In genomic region chr7:47622586-47622945, GRCh38 we compare ENCODE assay signal across 13 cellular contexts. TPM values are rescaled to one million over a fixed set of nuclear protein-coding genes. Genes with fewer than 3 reads are reported as not detected.
A peak's percentile ranks its signal among the peaks of the same experiment; 100 is the strongest.
DNase-seq lines count a peak whose midpoint lies in the region; ATAC-seq and TF ChIP-seq lines count a peak whose summit lies in the region.
"Had no signal": no experiment of that assay in that cellular context is flagged by ENCODE, and none has a peak within 500 bp of the region (broad histone marks: within the 10 kb centered on the region; RNA-seq: fewer than 3 reads in every experiment).

No MANE protein-coding gene starts in this region.

- H3K36me3 Mint-ChIP-seq in activated T-cell treated with anti-CD3 and anti-CD28 coated beads, Interleukin-2, amount 50 U/mL, for 72 hours (ENCODE audit: insufficient read depth in 2 of 2), result no peaks in the 10 kb centered on the region
- H3K36me3 Mint-ChIP-seq in activated CD4-positive, alpha-beta T cell treated with anti-CD3 and anti-CD28 coated beads, Interleukin-2, amount 10 ng/mL, durations not matched to agents 24 days and 14 days (ENCODE audit: low read depth), result no peaks in the 10 kb centered on the region
- H3K36me3 Mint-ChIP-seq: activated naive CD8-positive, alpha-beta T cell treated with anti-CD3 and anti-CD28 coated beads for 36 hours had no signal

- H3K4me2 ChIP-seq in fibroblast of lung (ENCODE audit: extremely low read depth, insufficient read depth, low read length) (peak overlapping the region; percentile 26), neuronal stem cell (ENCODE audit: insufficient read depth, low read length, poor library complexity, severe bottlenecking) (no peak overlapping the region)

- peak overlapping the region; percentile 40 for H2BK120ac ChIP-seq in neuronal stem cell (ENCODE audit: low read depth, low read length)

- no peaks in the 10 kb centered on the region for H3K9me3 Mint-ChIP-seq in activated T-cell treated with anti-CD3 and anti-CD28 coated beads, Interleukin-2, amount 50 U/mL, for 72 hours
- H3K9me3 Mint-ChIP-seq in activated CD4-positive, alpha-beta T cell treated with anti-CD3 and anti-CD28 coated beads, Interleukin-2, amount 10 ng/mL, durations not matched to agents 24 days and 14 days, result no peaks in the 10 kb centered on the region
- H3K9me3 Mint-ChIP-seq: activated naive CD8-positive, alpha-beta T cell treated with anti-CD3 and anti-CD28 coated beads for 36 hours had no signal

- H3K36me3 ChIP-seq in SJCRH30 (no peaks in the 10 kb centered on the region), fibroblast of lung (ENCODE audit: control insufficient read depth, insufficient read depth, low read length) (no peaks in the 10 kb centered on the region), neuronal stem cell (replicated peaks in 1 of 2; ENCODE audit: control insufficient read depth in 2 of 2, insufficient read depth in 2 of 2, low read length in 2 of 2) (no peaks in the 10 kb centered on the region), upper lobe of left lung (no peaks in the 10 kb centered on the region)

- H2BK12ac ChIP-seq in neuronal stem cell (ENCODE audit: low read length), result no peak overlapping the region

- intact Hi-C loops in activated CD4-positive, alpha-beta T cell treated with anti-CD3 and anti-CD28 coated beads, Interleukin-2, amount 10 ng/mL, durations not matched to agents 24 days and 14 days (cut with micrococcal nuclease), result no loop called here

- H3K9me3 ChIP-seq in SJCRH30 (replicated peaks) (no peaks in the 10 kb centered on the region), fibroblast of lung (ENCODE audit: control insufficient read depth, insufficient read depth, low read depth, low read length) (no peaks in the 10 kb centered on the region), neuronal stem cell (replicated peaks in 1 of 2; ENCODE audit: control insufficient read depth in 2 of 2, insufficient read depth in 1 of 2, low read depth in 1 of 2, low read length in 2 of 2) (no peaks in the 10 kb centered on the region), upper lobe of left lung (no peaks in the 10 kb centered on the region)

- H3K23ac ChIP-seq in neuronal stem cell (ENCODE audit: low read depth, low read length, poor library complexity), result no peak overlapping the region

- H3K27me3 ChIP-seq in SJCRH30 (no peaks in the 10 kb centered on the region), fibroblast of lung (ENCODE audit: control insufficient read depth, insufficient read depth, low read length) (no peaks in the 10 kb centered on the region), neuronal stem cell (ENCODE audit: control insufficient read depth in 3 of 3, insufficient read depth in 3 of 3, low read depth in 1 of 3, low read length in 3 of 3) (peaks cover 0 to 3% (median 0%) of the 10 kb centered on the region in 3 experiments), upper lobe of left lung (no peaks in the 10 kb centered on the region)

- H3K27ac Mint-ChIP-seq in activated T-cell treated with anti-CD3 and anti-CD28 coated beads, Interleukin-2, amount 50 U/mL, for 72 hours, result no peak overlapping the region
- H3K27ac Mint-ChIP-seq in activated CD4-positive, alpha-beta T cell treated with anti-CD3 and anti-CD28 coated beads, Interleukin-2, amount 10 ng/mL, durations not matched to agents 24 days and 14 days, result no peak overlapping the region
- H3K27ac Mint-ChIP-seq: activated naive CD8-positive, alpha-beta T cell treated with anti-CD3 and anti-CD28 coated beads for 36 hours; effector memory CD8-positive, alpha-beta T cell had no signal

- H3K27me3 Mint-ChIP-seq in activated T-cell treated with anti-CD3 and anti-CD28 coated beads, Interleukin-2, amount 50 U/mL, for 72 hours (ENCODE audit: low read depth), result no peaks in the 10 kb centered on the region
- no peaks in the 10 kb centered on the region for H3K27me3 Mint-ChIP-seq in activated CD4-positive, alpha-beta T cell treated with anti-CD3 and anti-CD28 coated beads, Interleukin-2, amount 10 ng/mL, durations not matched to agents 24 days and 14 days
- H3K27me3 Mint-ChIP-seq: activated naive CD8-positive, alpha-beta T cell treated with anti-CD3 and anti-CD28 coated beads for 36 hours; effector memory CD8-positive, alpha-beta T cell had no signal

- H3K4me1 Mint-ChIP-seq in activated T-cell treated with anti-CD3 and anti-CD28 coated beads, Interleukin-2, amount 50 U/mL, for 72 hours (ENCODE audit: low read depth), result no peaks in the 10 kb centered on the region
- H3K4me1 Mint-ChIP-seq in activated CD4-positive, alpha-beta T cell treated with anti-CD3 and anti-CD28 coated beads, Interleukin-2, amount 10 ng/mL, durations not matched to agents 24 days and 14 days, result no peaks in the 10 kb centered on the region

- H3K14ac ChIP-seq in neuronal stem cell (ENCODE audit: low read length), result no peak overlapping the region

- H3K9ac ChIP-seq in fibroblast of lung (ENCODE audit: insufficient read depth, low read length) (no peak overlapping the region), neuronal stem cell (ENCODE audit: low read depth, low read length, poor library complexity) (no peak overlapping the region)

- H4K20me1 ChIP-seq in fibroblast of lung (ENCODE audit: control insufficient read depth, extremely low read depth, insufficient read depth, low read length), result no peaks in the 10 kb centered on the region

- H3K18ac ChIP-seq in neuronal stem cell (ENCODE audit: low read length), result peak overlapping the region; percentile 33

- no peak for TF ChIP-seq POLR2A in upper lobe of left lung (IDR thresholded peaks at IDR 0.05)

- H4K91ac ChIP-seq in neuronal stem cell (ENCODE audit: low read depth, low read length, poor library complexity), result no peak overlapping the region

- no peak overlapping the region for H3K4me3 Mint-ChIP-seq in activated T-cell treated with anti-CD3 and anti-CD28 coated beads, Interleukin-2, amount 50 U/mL, for 72 hours
- H3K4me3 Mint-ChIP-seq in activated CD4-positive, alpha-beta T cell treated with anti-CD3 and anti-CD28 coated beads, Interleukin-2, amount 10 ng/mL, durations not matched to agents 24 days and 14 days, result no peak overlapping the region
- H3K4me3 Mint-ChIP-seq: activated naive CD8-positive, alpha-beta T cell treated with anti-CD3 and anti-CD28 coated beads for 36 hours; effector memory CD8-positive, alpha-beta T cell had no signal

- H4K8ac ChIP-seq in neuronal stem cell (ENCODE audit: low read depth, low read length), result no peak overlapping the region

- no peak overlapping the region for H2BK5ac ChIP-seq in neuronal stem cell (ENCODE audit: low read length)

- H2AK5ac ChIP-seq in neuronal stem cell (ENCODE audit: low read depth, low read length), result no peak overlapping the region

- H3K27ac ChIP-seq in SJCRH30 (peak overlapping the region; percentile 62), fibroblast of lung (ENCODE audit: insufficient read depth, low read length) (peak overlapping the region; percentile 85), neuronal stem cell (replicated peaks; ENCODE audit: low read length) (no peak overlapping the region), upper lobe of left lung (peak overlapping the region; percentile 25 to 62 (median 47))

- TF ChIP-seq CTCF in fibroblast of lung (conservative IDR thresholded peaks at IDR 0.05 in 1 of 2, IDR thresholded peaks at IDR 0.05 in 1 of 2; ENCODE audit: low read depth in 1 of 2, low read length in 2 of 2) (no peak), upper lobe of left lung (IDR thresholded peaks at IDR 0.05) (no peak)

- H3K79me2 ChIP-seq in fibroblast of lung (ENCODE audit: control insufficient read depth, insufficient read depth, low read length), result no peaks in the 10 kb centered on the region

- H2BK15ac ChIP-seq in neuronal stem cell (ENCODE audit: low read length), result no peak overlapping the region

- TF ChIP-seq EP300 in upper lobe of left lung (IDR thresholded peaks at IDR 0.05), result no peak

- H3K79me1 ChIP-seq in neuronal stem cell (ENCODE audit: low read depth, low read length), result no peaks in the 10 kb centered on the region

- no peak overlapping the region for H3K4ac ChIP-seq in neuronal stem cell (ENCODE audit: low read length)

- DNase-seq in SJCRH30 (no peak), fibroblast of lung (ENCODE audit: low read depth in 2 of 2) (no peak), neuronal stem cell (ENCODE audit: low spot score) (no peak), upper lobe of left lung (no peak), islet precursor cell (no peak)
- DNase-seq in activated T-cell treated with anti-CD3 and anti-CD28 coated beads, Interleukin-2, amount 50 U/mL, for 72 hours, result no peak
- DNase-seq in activated CD4-positive, alpha-beta T cell treated with anti-CD3 and anti-CD28 coated beads, Interleukin-2, amount 10 ng/mL, durations not matched to agents 24 days and 14 days, result no peak
- DNase-seq: activated naive CD8-positive, alpha-beta T cell treated with anti-CD3 and anti-CD28 coated beads for 36 hours; effector memory CD8-positive, alpha-beta T cell; NCI-H1694; stimulated activated CD4-positive, alpha-beta T cell treated with anti-CD3 and anti-CD28 coated beads, Interleukin-12 subunit alpha, Interleukin-12 subunit beta, amount 100 ng/mL, for 4 hours; stimulated activated CD8-positive, alpha-beta memory T cell treated with anti-CD3 and anti-CD28 coated beads, Interleukin-4, amount 100 ng/mL, for 48 hours; T-helper 2 cell had no signal

- no peak for ATAC-seq in upper lobe of left lung (ENCODE audit: low FRiP score in 2 of 2)
- no peak for ATAC-seq in activated T-cell treated with anti-CD3 and anti-CD28 coated beads, Interleukin-2, amount 50 U/mL, for 72 hours (replicated peaks in 1 of 2)
- ATAC-seq: effector memory CD8-positive, alpha-beta T cell had no signal

- H2AFZ ChIP-seq in fibroblast of lung (ENCODE audit: low read length) (peak overlapping the region; percentile 82), neuronal stem cell (ENCODE audit: low read length) (peak overlapping the region; percentile 79)

- H3K4me1 ChIP-seq in SJCRH30 (peaks cover 15% of the 10 kb centered on the region), fibroblast of lung (ENCODE audit: control insufficient read depth, extremely low read depth, insufficient read depth, low read length) (peaks cover 11% of the 10 kb centered on the region), neuronal stem cell (ENCODE audit: control insufficient read depth in 2 of 2, insufficient read depth in 1 of 2, low read depth in 1 of 2, low read length in 2 of 2) (peaks cover 16 to 21% of the 10 kb centered on the region in 2 donors), upper lobe of left lung (peaks cover 10 to 15% (median 13%) of the 10 kb centered on the region in 4 donors)

- H3K4me3 ChIP-seq in SJCRH30, result no peak overlapping the region
- no peak overlapping the region for H3K4me3 ChIP-seq in fibroblast of lung (replicated peaks in 1 of 4; ENCODE audit: control extremely low read depth in 1 of 4, insufficient read depth in 1 of 4, low read depth in 3 of 4, low read length in 4 of 4)
- no peak overlapping the region for H3K4me3 ChIP-seq in neuronal stem cell (ENCODE audit: low read length in 2 of 2)
- no peak overlapping the region for H3K4me3 ChIP-seq in upper lobe of left lung

RNA-seq across cellular contexts. Expression of gene TNS3, which starts 40.7 kb away (rescaled TPM):
- total RNA-seq in SJCRH30 (2014; rRNA removed; shearing (Covaris generic)), result 57.6 and 65.1 TPM in 2 replicates
- 52.6 and 88.8 TPM in 2 replicates for total RNA-seq in fibroblast of lung
- polyA plus RNA-seq in fibroblast of lung, result 52.9 and 74.4 TPM in 2 replicates
- 54.7 and 86.1 TPM in 2 replicates for polyA plus RNA-seq in fibroblast of lung (2012)
- 200 and 269 TPM in 2 replicates for polyA minus RNA-seq in fibroblast of lung (ENCODE audit: low replicate concordance)
- 19.8 TPM for polyA plus RNA-seq in neuronal stem cell (2013, experiment 1 of 2)
- 19.8 TPM for polyA plus RNA-seq in neuronal stem cell (2013, experiment 2 of 2)
- total RNA-seq in upper lobe of left lung, result 100 to 1,000 TPM in 5 of 6 donors, 10 to 100 TPM in 1; 90.6 to 266 (median 143) TPM
- total RNA-seq in activated T-cell treated with anti-CD3 and anti-CD28 coated beads, Interleukin-2, amount 50 U/mL, for 72 hours, result 1 to 10 TPM in 1 of 2 donors, under 1 TPM in 1; 0.29 to 1.2 TPM
- 4.7 and 5.7 TPM in 2 replicates for total RNA-seq in activated CD4-positive, alpha-beta T cell treated with anti-CD3 and anti-CD28 coated beads, Interleukin-2, amount 10 ng/mL, durations not matched to agents 24 days and 14 days
